ENCODE assay signal across 8 cellular contexts in genomic region chr6:125434760-125435159, GRCh38.
"Had no signal": no experiment of that assay in that cellular context is flagged by ENCODE, and none has a peak within 500 bp of the region (broad histone marks: within the 10 kb centered on the region; RNA-seq: fewer than 3 reads in every experiment).

No MANE protein-coding gene starts in this region.

- H3K4me3 ChIP-seq: GM12878 had no signal

- FAIRE-seq: G401.6, GM12878, GM12891, GM12892, GM18507, GM19239 had no signal

- ATAC-seq: GM12878 had no signal

- DNase-seq: GDM1, GF-D8 had no signal
